In the genomic region with DNA sequence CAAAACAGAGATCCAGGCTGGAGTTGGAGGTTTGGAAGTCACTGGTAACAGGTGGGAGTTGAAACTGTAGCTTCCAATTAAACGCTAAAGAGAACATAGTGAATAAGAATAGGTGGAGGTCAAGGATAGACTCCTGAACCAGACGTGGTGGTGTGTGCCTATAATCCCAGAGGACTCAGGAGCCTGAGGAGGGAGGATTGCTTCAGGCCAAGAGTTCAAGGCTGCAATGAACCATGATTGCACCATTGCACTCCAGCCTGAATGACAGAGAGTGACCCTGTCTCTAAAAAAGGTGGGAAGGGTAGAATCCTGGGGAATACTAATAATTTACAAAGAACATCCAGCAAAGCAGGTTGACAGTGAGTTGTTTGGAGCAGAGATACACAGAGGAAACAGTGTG, we compare ENCODE assay signal across 37 cellular contexts. TPM values are rescaled to one million over a fixed set of nuclear protein-coding genes. Genes with fewer than 3 reads are reported as not detected.
"Had no signal": no experiment of that assay in that cellular context is flagged by ENCODE, and none has a peak within 500 bp of the region (broad histone marks: within the 10 kb centered on the region; RNA-seq: fewer than 3 reads in every experiment).

No MANE protein-coding gene starts in this region.

- DNase-seq: Karpas-422, Kasumi-1, MG63, MM.1S, MV-4-11, NCI-H1048, NCI-H1092, NCI-H1092 treated with DMSO at 0.1 percent for 48 hours, NCI-H1105 treated with DMSO at 0.1 percent for 48 hours, NCI-H1417, NCI-H1417 treated with DMSO at 0.1 percent for 48 hours, NCI-H1436, NCI-H1436 treated with DMSO at 0.1 percent for 48 hours, NCI-H146, NCI-H1694, NCI-H1694 treated with DMSO at 0.1 percent for 48 hours, NCI-H187, NCI-H187 treated with DMSO at 0.1 percent for 48 hours, NCI-H1930, NCI-H2029, NCI-H2029 treated with DMSO at 0.1 percent for 48 hours, NCI-H2081, NCI-H2081 treated with DMSO at 0.1 percent for 48 hours, NCI-H2107, NCI-H2171, NCI-H2171 treated with DMSO at 0.1 percent for 48 hours, NCI-H2227 treated with DMSO at 0.1 percent for 48 hours, NCI-H226, NCI-H345, NCI-H446 treated with DMSO at 0.1 percent for 48 hours, NCI-H510A, NCI-H510A treated with DMSO at 0.1 percent for 48 hours had no signal

- H3K9ac ChIP-seq: KMS-11 had no signal

- H3K4me3 ChIP-seq: MG63 had no signal

- H3K36me3 ChIP-seq: MG63 had no signal

- H3K27ac ChIP-seq: KMS-11 had no signal

- H3K9me3 ChIP-seq: MG63 had no signal

- H3K4me2 ChIP-seq: KMS-11 had no signal

- H3K27me3 ChIP-seq: MG63 had no signal

RNA-seq across cellular contexts. Expression of gene NRSN1, which starts 13.6 kb away (rescaled TPM):
- total RNA-seq: LHCN-M2, M059J, MCF 10A, NCI-H460 had no signal
